In genomic region chr12:60257063-60257462, GRCh38 we compare ENCODE assay signal across 11 cellular contexts.
A peak's percentile ranks its signal among the peaks of the same experiment; 100 is the strongest.
DNase-seq lines count a peak whose midpoint lies in the region; ATAC-seq, FAIRE-seq and TF ChIP-seq lines count a peak whose summit lies in the region.
"Had no signal": no experiment of that assay in that cellular context is flagged by ENCODE, and none has a peak within 500 bp of the region (broad histone marks: within the 10 kb centered on the region; RNA-seq: fewer than 3 reads in every experiment).

No MANE protein-coding gene starts in this region.

- TF ChIP-seq CTCF in RWPE2 (IDR thresholded peaks at IDR 0.05; ENCODE audit: poor library complexity, severe bottlenecking) (peak; percentile 61), fibroblast of mammary gland (conservative IDR thresholded peaks at IDR 0.05; ENCODE audit: control insufficient read depth, insufficient read depth, low read depth, low read length) (no peak), retinal pigment epithelial cell (conservative IDR thresholded peaks at IDR 0.05; ENCODE audit: low read depth, low read length) (peak; percentile 43)

- FAIRE-seq in H54 (lab: Jason Lieb, UNC): peak; percentile 94
- FAIRE-seq: kidney had no signal

- H3K27ac ChIP-seq in RWPE2 (ENCODE audit: poor library complexity, severe bottlenecking): no peak overlapping the region

- H3K27me3 ChIP-seq in RWPE2 (ENCODE audit: insufficient read depth, poor library complexity, severe bottlenecking): no peaks in the 10 kb centered on the region

- H3K4me1 ChIP-seq in RWPE2 (ENCODE audit: insufficient read depth, poor library complexity, severe bottlenecking): peaks cover 8% of the 10 kb centered on the region

- DNase-seq in H54 (ENCODE audit: insufficient read length, low spot score): no peak
- no peak for DNase-seq in RWPE2 (ENCODE audit: low spot score)
- DNase-seq in fibroblast of mammary gland (ENCODE audit: low read depth): peak; percentile 61
- peak; percentile 78 for DNase-seq in retinal pigment epithelial cell (ENCODE audit: low read depth)
- no peak for DNase-seq in NCI-H446 treated with DMSO at 0.1 percent for 48 hours (lab: John Stamatoyannopoulos, UW)
- DNase-seq in stimulated activated CD4-positive, alpha-beta T cell treated with anti-CD3 and anti-CD28 coated beads, Interleukin-2, amount 100 ng/mL, for 48 hours: no peak
- DNase-seq in NOMO-1 (lab: John Stamatoyannopoulos, UW; ENCODE audit: unreplicated experiment in 2 of 2): no peak
- no peak for DNase-seq in RPMI8226
- DNase-seq: activated CD8-positive, alpha-beta memory T cell treated with anti-CD3 and anti-CD28 coated beads, Interleukin-2, amount 50 U/mL, for 4 hours; kidney; NCI-H1436 had no signal

- H3K36me3 ChIP-seq in RWPE2 (ENCODE audit: low read depth): no peaks in the 10 kb centered on the region

- TF ChIP-seq POLR2A in H54 (IDR thresholded peaks at IDR 0.05; ENCODE audit: low read depth, low read length): no peak

- no peaks in the 10 kb centered on the region for H3K9me3 ChIP-seq in RWPE2 (ENCODE audit: severe bottlenecking)

- peak; percentile 89 for ATAC-seq in RWPE2 (ENCODE audit: low read depth)

- no peak overlapping the region for H3K4me3 ChIP-seq in RWPE2 (ENCODE audit: severe bottlenecking)
- no peak overlapping the region for H3K4me3 ChIP-seq in fibroblast of mammary gland (ENCODE audit: control insufficient read depth, low read depth, low read length)
- no peak overlapping the region for H3K4me3 ChIP-seq in retinal pigment epithelial cell (ENCODE audit: low read length)

Comparison
In these comparisons a context has a peak if more than half of its experiments do, and no peak if none do; other contexts are left out.
1. DNase-seq: peak in fibroblast of mammary gland (single experiment) and retinal pigment epithelial cell (single experiment); none in H54 (single experiment), RWPE2 (single experiment), NCI-H446 treated with DMSO at 0.1 percent for 48 hours (single experiment), stimulated activated CD4-positive, alpha-beta T cell treated with anti-CD3 and anti-CD28 coated beads, Interleukin-2, amount 100 ng/mL, for 48 hours (0 of 2), NOMO-1 (0 of 2) and RPMI8226 (single experiment).